ENCODE assay signal across 9 cellular contexts in genomic region chr11:95922099-95922498, GRCh38. TPM values are rescaled to one million over a fixed set of nuclear protein-coding genes. Genes with fewer than 3 reads are reported as not detected.
DNase-seq lines count a peak whose midpoint lies in the region; ATAC-seq and TF ChIP-seq lines count a peak whose summit lies in the region.
"Had no signal": no experiment of that assay in that cellular context is flagged by ENCODE, and none has a peak within 500 bp of the region (broad histone marks: within the 10 kb centered on the region; RNA-seq: fewer than 3 reads in every experiment).

No MANE protein-coding gene starts in this region.

- 41 to 55% (median 48%) methylated on average over 2 of the region's 2 CpGs for WGBS in stomach, 5 donors

- POLR2A ChIA-PET in T-cell (lab: Charles Lee) = interaction anchor here (0.6 to 1.1 kb wide), 2 partner anchors 129 to 420 kb away, joined by 4 to 9 read pairs; no protein-coding TSS in a partner anchor

- TF ChIP-seq CTCF in stomach (IDR thresholded peaks at IDR 0.05) = no peak

- H3K4me3 ChIP-seq in stomach = peak overlapping the region in 2 of 4 donors; percentile 75

- peaks cover 11% of the 10 kb centered on the region for H3K36me3 Mint-ChIP-seq in activated CD8-positive, alpha-beta memory T cell treated with anti-CD3 and anti-CD28 coated beads, Interleukin-2, amount 10 ng/mL, durations not matched to agents 7 days and 5 days
- H3K36me3 Mint-ChIP-seq in T-cell = no peaks in the 10 kb centered on the region

- H3K4me1 Mint-ChIP-seq in activated CD8-positive, alpha-beta memory T cell treated with anti-CD3 and anti-CD28 coated beads, Interleukin-2, amount 10 ng/mL, durations not matched to agents 7 days and 5 days = peaks cover 29% of the 10 kb centered on the region
- peaks cover 31 to 39% (median 32%) of the 10 kb centered on the region in 3 donors for H3K4me1 Mint-ChIP-seq in T-cell

- peaks cover 4 to 54% (median 28%) of the 10 kb centered on the region in 4 donors for H3K4me1 ChIP-seq in stomach

- H3K27ac Mint-ChIP-seq in activated CD8-positive, alpha-beta memory T cell treated with anti-CD3 and anti-CD28 coated beads, Interleukin-2, amount 10 ng/mL, durations not matched to agents 7 days and 5 days = no peak overlapping the region
- peak overlapping the region; percentile 8 to 40 for H3K27ac Mint-ChIP-seq in T-cell

- H3K9me3 ChIP-seq in stomach = no peaks in the 10 kb centered on the region

- peak overlapping the region in 3 of 5 donors; percentile 95 to 96 (median 95) for H3K27ac ChIP-seq in stomach

- CTCF ChIA-PET in activated CD8-positive, alpha-beta memory T cell treated with anti-CD3 and anti-CD28 coated beads, Interleukin-2, amount 10 ng/mL, durations not matched to agents 7 days and 5 days (lab: Charles Lee) = interaction anchor here (1.5 to 1.8 kb wide), 2 partner anchors 421 to 472 kb away, joined by 5 read pairs; partner anchors contain the start of gene MAML2
- CTCF ChIA-PET in T-cell (lab: Charles Lee) = interaction anchor here in 1 of 2 donors (0.6 to 0.7 kb wide), 3 partner anchors 65 to 494 kb away, joined by 3 to 4 read pairs (median 3); no protein-coding TSS in a partner anchor

- H3K27me3 Mint-ChIP-seq in activated CD8-positive, alpha-beta memory T cell treated with anti-CD3 and anti-CD28 coated beads, Interleukin-2, amount 10 ng/mL, durations not matched to agents 7 days and 5 days = peaks cover 4% of the 10 kb centered on the region
- H3K27me3 Mint-ChIP-seq in T-cell = peaks cover 0 to 9% of the 10 kb centered on the region in 2 donors

- no peak for TF ChIP-seq POLR2A in stomach (IDR thresholded peaks at IDR 0.05)

- ATAC-seq in activated CD8-positive, alpha-beta memory T cell treated with anti-CD3 and anti-CD28 coated beads, Interleukin-2, amount 10 ng/mL, durations not matched to agents 7 days and 5 days = no peak
- no peak for ATAC-seq in T-cell (replicated peaks in 1 of 4)
- no peak for ATAC-seq in HG03135 (IDR thresholded peaks at IDR 0.05; ENCODE audit: unreplicated experiment)
- no peak for ATAC-seq in GM21529 (IDR thresholded peaks at IDR 0.05; ENCODE audit: unreplicated experiment)

- no peaks in the 10 kb centered on the region for H3K9me3 Mint-ChIP-seq in activated CD8-positive, alpha-beta memory T cell treated with anti-CD3 and anti-CD28 coated beads, Interleukin-2, amount 10 ng/mL, durations not matched to agents 7 days and 5 days (ENCODE audit: low read depth)
- no peaks in the 10 kb centered on the region for H3K9me3 Mint-ChIP-seq in T-cell

- H3K4me3 Mint-ChIP-seq in activated CD8-positive, alpha-beta memory T cell treated with anti-CD3 and anti-CD28 coated beads, Interleukin-2, amount 10 ng/mL, durations not matched to agents 7 days and 5 days = peak overlapping the region; percentile 100
- peak overlapping the region; percentile 40 to 87 (median 44) for H3K4me3 Mint-ChIP-seq in T-cell

- intact Hi-C loops in stomach (cut with DNase I; ENCODE audit: low total_unique reads) = no loop called here

- H3K27me3 ChIP-seq in stomach = no peaks in the 10 kb centered on the region

- H3K36me3 ChIP-seq in stomach = no peaks in the 10 kb centered on the region

- no peak for TF ChIP-seq EP300 in stomach (IDR thresholded peaks at IDR 0.05)

- no peak for DNase-seq in activated CD8-positive, alpha-beta memory T cell treated with anti-CD3 and anti-CD28 coated beads, Interleukin-2, amount 10 ng/mL, durations not matched to agents 7 days and 5 days
- DNase-seq in activated CD8-positive, alpha-beta memory T cell treated with anti-CD3 and anti-CD28 coated beads for 24 hours = no peak
- no peak for DNase-seq in T-cell
- DNase-seq in fibroblast of peridontal ligament (ENCODE audit: extremely low read depth) = peak; percentile 47
- DNase-seq in stomach = no peak
- DNase-seq in NCI-H2227 (lab: John Stamatoyannopoulos, UW; ENCODE audit: unreplicated experiment) = no peak
- DNase-seq: RPMI8226 had no signal

RNA-seq across cellular contexts. Expression of gene MTMR2, which starts 1.8 kb away (rescaled TPM):
- 10 to 100 TPM; 24.3 to 32.0 TPM for total RNA-seq in activated CD8-positive, alpha-beta memory T cell treated with anti-CD3 and anti-CD28 coated beads, Interleukin-2, amount 10 ng/mL, durations not matched to agents 7 days and 5 days
- total RNA-seq in T-cell (10 to 100 TPM; 11.0 to 14.6 (median 11.6) TPM), stomach (100 to 1,000 TPM in 1 of 5 donors, 10 to 100 TPM in 3, 1 to 10 TPM in 1; 4.9 to 201 (median 46.5) TPM)
- polyA plus RNA-seq in stomach = 10 to 100 TPM in 2 of 3 donors, 1 to 10 TPM in 1; 8.2 to 19.6 (median 17.6) TPM
